ENCODE assay signal across 8 cellular contexts in genomic region chr15:44682809-44683682, GRCh38. TPM values are rescaled to one million over a fixed set of nuclear protein-coding genes. Genes with fewer than 3 reads are reported as not detected.
DNase-seq lines count a peak whose midpoint lies in the region; ATAC-seq and TF ChIP-seq lines count a peak whose summit lies in the region.
"Not testable (repeated sequence)": the region's sequence is repeated elsewhere in the genome, so short reads cannot be mapped to it uniquely, and the experiment has no call there.

No MANE protein-coding gene starts in this region.

- H3K36me3 Mint-ChIP-seq in CD14-positive monocyte: not testable (repeated sequence)
- H3K36me3 Mint-ChIP-seq in activated B cell treated with CpG ODN at 0.5 μM for 24 hours (ENCODE audit: low read depth): peaks cover 21% of the 10 kb centered on the region
- peaks cover 37% of the 10 kb centered on the region for H3K36me3 Mint-ChIP-seq in natural killer cell

- H3K4me1 Mint-ChIP-seq in CD14-positive monocyte (peaks cover 31% of the 10 kb centered on the region), activated B cell treated with CpG ODN at 0.5 μM for 24 hours (peaks cover 74% of the 10 kb centered on the region), natural killer cell (peaks cover 87 to 88% of the 10 kb centered on the region in 2 donors)

- 0 out of 2 replicates have a peak overlapping the region, but pooled peaks have one; percentile 29 for H3K4me3 ChIP-seq in HUES48 (ENCODE audit: low read depth, low read length)

- H3K4me3 Mint-ChIP-seq in CD14-positive monocyte (peak overlapping the region; percentile 58 to 75), activated B cell treated with CpG ODN at 0.5 μM for 24 hours (peak overlapping the region; percentile 60), natural killer cell (peak overlapping the region; percentile 72)

- CTCF ChIA-PET in activated B cell treated with CpG ODN at 0.5 μM for 24 hours (lab: Charles Lee): interaction anchor here (0.7 to 2.3 kb wide), 8 partner anchors 12 to 56 kb away, joined by 3 to 13 read pairs (median 3); partner anchors contain the start of genes B2M, PATL2 and TRIM69

- not testable (repeated sequence) for TF ChIP-seq CTCF in CD14-positive monocyte (IDR thresholded peaks at IDR 0.05); activated B cell treated with CpG ODN at 0.5 μM for 24 hours (IDR thresholded peaks at IDR 0.05); natural killer cell (IDR thresholded peaks at IDR 0.05)

- not testable (repeated sequence) for H3K9ac ChIP-seq in HUES48 (ENCODE audit: low read depth, low read length)

- H3K36me3 ChIP-seq in HUES48 (ENCODE audit: control insufficient read depth, insufficient read depth, low read length): not testable (repeated sequence)

- DNase-seq in CD14-positive monocyte (ENCODE audit: low spot score) (peak; percentile 59), NCI-H526 treated with DMSO at 0.1 percent for 48 hours (lab: John Stamatoyannopoulos, UW) (peak; percentile 53), activated B cell treated with CpG ODN at 0.5 μM for 24 hours (peak; percentile 46), activated gamma-delta T cell treated with Interleukin-2 at 50 U/mL for 16 hours (peak; percentile 89), glomerular visceral epithelial cell (ENCODE audit: extremely low spot score) (peak; percentile 51), natural killer cell (peak; percentile 79)
- peak; percentile 51 for DNase-seq in stimulated activated CD8-positive, alpha-beta memory T cell treated with anti-CD3 and anti-CD28 coated beads, Interleukin-12 subunit alpha, Interleukin-12 subunit beta, amount 100 ng/mL, for 24 hours (ENCODE audit: extremely low read depth)

- not testable (repeated sequence) for H3K9me3 Mint-ChIP-seq in CD14-positive monocyte
- H3K9me3 Mint-ChIP-seq in activated B cell treated with CpG ODN at 0.5 μM for 24 hours: peaks cover 20% of the 10 kb centered on the region
- peaks cover 3 to 16% of the 10 kb centered on the region in 2 donors for H3K9me3 Mint-ChIP-seq in natural killer cell

- not testable (repeated sequence) for H3K27me3 Mint-ChIP-seq in CD14-positive monocyte (ENCODE audit: low read depth in 3 of 3); activated B cell treated with CpG ODN at 0.5 μM for 24 hours; natural killer cell (ENCODE audit: low read depth in 2 of 2)

- H3K9me3 ChIP-seq in HUES48 (ENCODE audit: control insufficient read depth, insufficient read depth, low read length): not testable (repeated sequence)

- not testable (repeated sequence) for H3K27me3 ChIP-seq in HUES48 (ENCODE audit: control insufficient read depth, insufficient read depth, low read length)

- ATAC-seq in activated B cell treated with CpG ODN at 0.5 μM for 24 hours (ENCODE audit: low read depth) (peak; percentile 68), natural killer cell (peak; percentile 58 to 75 (median 62))

- POLR2A ChIA-PET in activated B cell treated with CpG ODN at 0.5 μM for 24 hours (lab: Charles Lee): interaction anchor here (0.6 to 7.9 kb wide), 10 partner anchors 10 to 45 kb away, joined by 3 to 136 read pairs (median 9); partner anchors contain the start of genes B2M, PATL2 and SPG11

- intact Hi-C loops in CD14-positive monocyte (cut with micrococcal nuclease): not testable (repeated sequence)
- intact Hi-C loops in activated B cell treated with CpG ODN at 0.5 μM for 24 hours (cut with micrococcal nuclease): loop anchor here (1.0 kb wide), 2 partner anchors 20 to 27 kb away; partner anchors contain the start of gene SPG11
- intact Hi-C loops in natural killer cell (cut with micrococcal nuclease): loop anchor here (1.0 kb wide), 2 partner anchors 20 to 28 kb away; partner anchors contain the start of genes B2M, PATL2 and SPG11

- H3K27ac Mint-ChIP-seq in CD14-positive monocyte (peak overlapping the region; percentile 61 to 90 (median 73)), activated B cell treated with CpG ODN at 0.5 μM for 24 hours (peak overlapping the region; percentile 91), natural killer cell (peak overlapping the region; percentile 76 to 84)

- H3K27ac ChIP-seq in HUES48 (ENCODE audit: low read depth, low read length): peak overlapping the region; percentile 64

- H3K4me1 ChIP-seq in HUES48 (ENCODE audit: control insufficient read depth, insufficient read depth, low read length): not testable (repeated sequence)

RNA-seq across cellular contexts. Expression of gene SPG11, which starts 19.6 kb away (rescaled TPM):
- 10 to 100 TPM; 26.4 to 50.4 TPM for polyA plus RNA-seq in CD14-positive monocyte
- total RNA-seq in activated B cell treated with CpG ODN at 0.5 μM for 24 hours (132 and 161 TPM in 2 replicates), natural killer cell (100 to 1,000 TPM; 123 to 154 (median 153) TPM)

RNA-seq across cellular contexts. Expression of gene PATL2, which starts 28.1 kb away (rescaled TPM):
- 1 to 10 TPM; 1.8 to 1.9 TPM for polyA plus RNA-seq in CD14-positive monocyte
- 19.8 and 27.2 TPM in 2 replicates for total RNA-seq in activated B cell treated with CpG ODN at 0.5 μM for 24 hours
- 100 to 1,000 TPM; 101 to 145 (median 112) TPM for total RNA-seq in natural killer cell

RNA-seq across cellular contexts. Expression of gene B2M, which starts 28.3 kb away (rescaled TPM):
- over 10,000 TPM; 28,259 to 28,278 TPM for polyA plus RNA-seq in CD14-positive monocyte
- total RNA-seq in activated B cell treated with CpG ODN at 0.5 μM for 24 hours (3,396 and 3,707 TPM in 2 replicates), natural killer cell (1,000 to 10,000 TPM; 7,484 to 8,893 (median 7,665) TPM)

RNA-seq across cellular contexts. Expression of gene TRIM69, which starts 53.3 kb away (rescaled TPM):
- polyA plus RNA-seq in CD14-positive monocyte: 10 to 100 TPM; 15.8 to 18.2 TPM
- total RNA-seq in activated B cell treated with CpG ODN at 0.5 μM for 24 hours (30.8 and 35.4 TPM in 2 replicates), natural killer cell (10 to 100 TPM; 14.2 to 20.1 (median 16.3) TPM)

Comparison
In these comparisons a context has a peak if more than half of its experiments do, and no peak if none do; other contexts are left out.
1. Peak in every context shown above with its lines: DNase-seq, ATAC-seq, H3K4me3 ChIP-seq and H3K27ac ChIP-seq.